ENCODE assay signal across 1 cellular context in the genomic region with DNA sequence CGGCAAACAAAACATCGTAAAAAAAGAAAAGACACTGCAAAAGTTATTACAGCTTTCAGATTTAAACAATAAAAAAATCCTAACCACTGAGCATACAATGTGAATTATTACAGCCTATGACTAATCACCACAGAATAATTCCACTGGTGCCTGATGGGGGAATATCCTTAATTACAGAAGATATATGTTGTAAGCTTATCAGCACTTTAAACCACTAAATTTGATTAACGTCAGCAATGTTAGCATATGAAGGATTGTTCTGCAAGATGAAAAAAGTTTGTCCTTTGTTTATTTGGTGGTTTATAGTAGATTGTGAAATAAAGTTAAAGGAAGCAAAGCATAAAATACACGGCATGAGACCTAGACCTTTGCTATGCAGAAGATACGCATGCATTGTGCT.
TF ChIP-seq lines count a peak whose summit lies in the region.

No MANE protein-coding gene starts in this region.

TF ChIP-seq in K562, 482 proteins besides CTCF, POLR2A, EP300 and RAD21 (continued from another document):
- TF ChIP-seq, protein P1, sequence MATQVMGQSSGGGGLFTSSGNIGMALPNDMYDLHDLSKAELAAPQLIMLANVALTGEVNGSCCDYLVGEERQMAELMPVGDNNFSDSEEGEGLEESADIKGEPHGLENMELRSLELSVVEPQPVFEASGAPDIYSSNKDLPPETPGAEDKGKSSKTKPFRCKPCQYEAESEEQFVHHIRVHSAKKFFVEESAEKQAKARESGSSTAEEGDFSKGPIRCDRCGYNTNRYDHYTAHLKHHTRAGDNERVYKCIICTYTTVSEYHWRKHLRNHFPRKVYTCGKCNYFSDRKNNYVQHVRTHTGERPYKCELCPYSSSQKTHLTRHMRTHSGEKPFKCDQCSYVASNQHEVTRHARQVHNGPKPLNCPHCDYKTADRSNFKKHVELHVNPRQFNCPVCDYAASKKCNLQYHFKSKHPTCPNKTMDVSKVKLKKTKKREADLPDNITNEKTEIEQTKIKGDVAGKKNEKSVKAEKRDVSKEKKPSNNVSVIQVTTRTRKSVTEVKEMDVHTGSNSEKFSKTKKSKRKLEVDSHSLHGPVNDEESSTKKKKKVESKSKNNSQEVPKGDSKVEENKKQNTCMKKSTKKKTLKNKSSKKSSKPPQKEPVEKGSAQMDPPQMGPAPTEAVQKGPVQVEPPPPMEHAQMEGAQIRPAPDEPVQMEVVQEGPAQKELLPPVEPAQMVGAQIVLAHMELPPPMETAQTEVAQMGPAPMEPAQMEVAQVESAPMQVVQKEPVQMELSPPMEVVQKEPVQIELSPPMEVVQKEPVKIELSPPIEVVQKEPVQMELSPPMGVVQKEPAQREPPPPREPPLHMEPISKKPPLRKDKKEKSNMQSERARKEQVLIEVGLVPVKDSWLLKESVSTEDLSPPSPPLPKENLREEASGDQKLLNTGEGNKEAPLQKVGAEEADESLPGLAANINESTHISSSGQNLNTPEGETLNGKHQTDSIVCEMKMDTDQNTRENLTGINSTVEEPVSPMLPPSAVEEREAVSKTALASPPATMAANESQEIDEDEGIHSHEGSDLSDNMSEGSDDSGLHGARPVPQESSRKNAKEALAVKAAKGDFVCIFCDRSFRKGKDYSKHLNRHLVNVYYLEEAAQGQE (CRISPR knock-in tag; IDR thresholded peaks at IDR 0.05; ENCODE audit: low read depth): no peak
TF ChIP-seq in K562: peak in this region for 0.
